ENCODE assay signal across 8 cellular contexts in genomic region chrX:65534450-65535292, GRCh38. TPM values are rescaled to one million over a fixed set of nuclear protein-coding genes. Genes with fewer than 3 reads are reported as not detected.
DNase-seq lines count a peak whose midpoint lies in the region; ATAC-seq and TF ChIP-seq lines count a peak whose summit lies in the region.

LAS1L (minus strand) TSS chrX:65534787; CDS start chrX:65534715, 72 bp downstream.

- peaks cover 3% of the 10 kb centered on the region; the same call in 1 of the 2 replicates for H3K36me3 ChIP-seq in H7 (replicated peaks; ENCODE audit: control insufficient read depth, insufficient read depth, low read length)

- H3K4me1 Mint-ChIP-seq in nephron progenitor cell = peaks cover 12% of the 10 kb centered on the region
- H3K4me1 Mint-ChIP-seq in stimulated activated naive CD8-positive, alpha-beta T cell treated with anti-CD3 and anti-CD28 coated beads, Interleukin-15, amount 100 ng/mL, for 72 hours = peaks cover 24% of the 10 kb centered on the region

- peak; percentile 99 for ATAC-seq in stimulated activated naive CD8-positive, alpha-beta T cell treated with anti-CD3 and anti-CD28 coated beads, Interleukin-15, amount 100 ng/mL, for 72 hours

- H3K27me3 ChIP-seq in H7 (ENCODE audit: control insufficient read depth, insufficient read depth, low read length) = no peaks in the 10 kb centered on the region

- peak; percentile 100 for DNase-seq in ELF-1 (ENCODE audit: low read depth, low spot score)
- peak; percentile 90 for DNase-seq in H7
- peak; percentile 98 for DNase-seq in M059J (ENCODE audit: low read depth)
- peak; percentile 76 to 83 for DNase-seq in SHP77 (lab: John Stamatoyannopoulos, UW)
- DNase-seq in activated effector memory CD4-positive, alpha-beta T cell treated with Interleukin-2 at 50 U/mL for 16 hours = peak; percentile 87
- DNase-seq in fibroblast of the aortic adventitia (ENCODE audit: low read depth) = peak; percentile 95
- peak; percentile 82 for DNase-seq in nephron progenitor cell
- DNase-seq in stimulated activated naive CD8-positive, alpha-beta T cell treated with anti-CD3 and anti-CD28 coated beads, Interleukin-15, amount 100 ng/mL, for 72 hours = peak; percentile 85 to 94

- peak within 1 kb of the TSS; percentile 97 for H3K4me3 Mint-ChIP-seq in nephron progenitor cell
- peak within 1 kb of the TSS; percentile 96 for H3K4me3 Mint-ChIP-seq in stimulated activated naive CD8-positive, alpha-beta T cell treated with anti-CD3 and anti-CD28 coated beads, Interleukin-15, amount 100 ng/mL, for 72 hours

- peak within 1 kb of the TSS; percentile 94 for H3K4me3 ChIP-seq in H7 (ENCODE audit: insufficient read depth, low read depth, low read length)
- peak within 1 kb of the TSS; percentile 81 for H3K4me3 ChIP-seq in fibroblast of the aortic adventitia (ENCODE audit: low read depth, low read length)

- peaks cover 12% of the 10 kb centered on the region for H3K36me3 Mint-ChIP-seq in nephron progenitor cell (ENCODE audit: low read depth)

- H3K9me3 Mint-ChIP-seq in nephron progenitor cell = peaks cover 49% of the 10 kb centered on the region
- no peaks in the 10 kb centered on the region for H3K9me3 Mint-ChIP-seq in stimulated activated naive CD8-positive, alpha-beta T cell treated with anti-CD3 and anti-CD28 coated beads, Interleukin-15, amount 100 ng/mL, for 72 hours

- H3K27ac Mint-ChIP-seq in nephron progenitor cell = peak within 1 kb of the TSS; percentile 86
- peak within 1 kb of the TSS; percentile 96 to 99 for H3K27ac Mint-ChIP-seq in stimulated activated naive CD8-positive, alpha-beta T cell treated with anti-CD3 and anti-CD28 coated beads, Interleukin-15, amount 100 ng/mL, for 72 hours

- TF ChIP-seq CTCF in fibroblast of the aortic adventitia (IDR thresholded peaks at IDR 0.05; ENCODE audit: insufficient read depth, low read length) (no peak), nephron progenitor cell (IDR thresholded peaks at IDR 0.05) (no peak)

- peaks cover 6% of the 10 kb centered on the region for H3K27me3 Mint-ChIP-seq in nephron progenitor cell (ENCODE audit: low read depth, poor library complexity)
- H3K27me3 Mint-ChIP-seq in stimulated activated naive CD8-positive, alpha-beta T cell treated with anti-CD3 and anti-CD28 coated beads, Interleukin-15, amount 100 ng/mL, for 72 hours = no peaks in the 10 kb centered on the region

RNA-seq across cellular contexts. Expression of gene LAS1L, which starts in this region (rescaled TPM):
- 53.0 and 57.4 TPM in 2 replicates for total RNA-seq in H7 (2014; rRNA removed; shearing (Covaris generic))
- 52.8 and 66.8 TPM in 2 replicates for total RNA-seq in M059J (2014; rRNA removed; shearing (Covaris generic))
- total RNA-seq in fibroblast of the aortic adventitia (ENCODE audit: low replicate concordance) = 18.0 and 18.2 TPM in 2 replicates

Comparison
In these comparisons a context has a peak if more than half of its experiments do, and no peak if none do; other contexts are left out.
1. Peak in every context shown above with its lines: DNase-seq, ATAC-seq and H3K4me3 ChIP-seq.